9 cellular contexts compared by ENCODE assay signal in genomic region chr5:34587355-34588241, GRCh38.
DNase-seq lines count a peak whose midpoint lies in the region; ATAC-seq and TF ChIP-seq lines count a peak whose summit lies in the region.
"Had no signal": no experiment of that assay in that cellular context is flagged by ENCODE, and none has a peak within 500 bp of the region (broad histone marks: within the 10 kb centered on the region; RNA-seq: fewer than 3 reads in every experiment).

No MANE protein-coding gene starts in this region.

- no peak overlapping the region for H3K9ac ChIP-seq in mammary epithelial cell (ENCODE audit: insufficient read depth, low read length)

- H3K4me1 ChIP-seq in mammary epithelial cell (ENCODE audit: insufficient read depth, low read length) (peaks cover 35% of the 10 kb centered on the region), thyroid gland (no peaks in the 10 kb centered on the region)

- CTCF ChIA-PET in mammary epithelial cell (lab: Charles Lee; ENCODE audit: low non-redundant PET): no interaction called here

- H3K27ac ChIP-seq in mammary epithelial cell (ENCODE audit: insufficient read depth, low read depth, low read length) (peak overlapping the region; percentile 90), thyroid gland (no peak overlapping the region)

- TF ChIP-seq CTCF in mammary epithelial cell (conservative IDR thresholded peaks at IDR 0.05 in 1 of 2, IDR thresholded peaks at IDR 0.05 in 1 of 2; ENCODE audit: extremely low read depth in 1 of 2, insufficient read depth in 1 of 2, low read depth in 1 of 2, low read length in 2 of 2) (no peak), omental fat pad (IDR thresholded peaks at IDR 0.05) (no peak), thyroid gland (IDR thresholded peaks at IDR 0.05) (no peak)

- in situ Hi-C loops in mammary epithelial cell (cut with MboI; ENCODE audit: low sequenced_read_pairs in 2 of 2): no loop called here

- TF ChIP-seq POLR2A in thyroid gland (IDR thresholded peaks at IDR 0.05): no peak

- no peaks in the 10 kb centered on the region for H4K20me1 ChIP-seq in mammary epithelial cell (ENCODE audit: insufficient read depth, low read length)

- H3K9me3 ChIP-seq in mammary epithelial cell (replicated peaks; ENCODE audit: insufficient read depth, low read length) (no peaks in the 10 kb centered on the region), thyroid gland (no peaks in the 10 kb centered on the region)

- no peaks in the 10 kb centered on the region for H3K79me2 ChIP-seq in mammary epithelial cell (ENCODE audit: insufficient read depth, low read length)

- H2AFZ ChIP-seq in mammary epithelial cell (ENCODE audit: low read depth, low read length): peak overlapping the region; percentile 69

- H3K36me3 ChIP-seq in mammary epithelial cell (ENCODE audit: insufficient read depth, low read length) (no peaks in the 10 kb centered on the region), thyroid gland (no peaks in the 10 kb centered on the region)

- intact Hi-C loops in mammary epithelial cell (cut with micrococcal nuclease): loop anchor here (2.0 kb wide), 1 partner anchor 21 kb away; no protein-coding TSS in a partner anchor
- intact Hi-C loops in thyroid gland (cut with DNase I): no loop called here

- ATAC-seq in GM18867 (IDR thresholded peaks at IDR 0.05; ENCODE audit: unreplicated experiment) (peak; percentile 75), omental fat pad (ENCODE audit: low FRiP score) (peak; percentile 59)
- ATAC-seq: effector memory CD8-positive, alpha-beta T cell had no signal

- H3K27me3 ChIP-seq in mammary epithelial cell (ENCODE audit: insufficient read depth, low read length) (no peaks in the 10 kb centered on the region), thyroid gland (no peaks in the 10 kb centered on the region)

- DNase-seq in LoVo (ENCODE audit: low spot score) (peak; percentile 53), mammary epithelial cell (peak; percentile 58), omental fat pad (ENCODE audit: low spot score) (no peak), DMS 273 treated with DMSO at 0.1 percent for 48 hours (lab: John Stamatoyannopoulos, UW) (no peak), NCI-H128 (lab: John Stamatoyannopoulos, UW; ENCODE audit: unreplicated experiment) (no peak), NCI-H2107 (lab: John Stamatoyannopoulos, UW) (no peak), thyroid gland (no peak)
- DNase-seq: effector memory CD8-positive, alpha-beta T cell had no signal

- H3K4me2 ChIP-seq in mammary epithelial cell (ENCODE audit: insufficient read depth, low read depth, low read length): no peak overlapping the region

- TSS peak; percentile 50 for BruUV-seq in mammary epithelial cell (replicated peaks; lab: Mats Ljungman, UMichigan)

- dilution Hi-C loops in mammary epithelial cell (cut with HindIII; ENCODE audit: low sequenced_read_pairs): no loop called here

- WGBS in mammary epithelial cell (ENCODE audit: low coverage, missing lambda C conversion rate): 87% methylated on average over 6 of the region's 6 CpGs
- 62 to 64% methylated on average over 6 of the region's 6 CpGs for WGBS in thyroid gland, 2 donors

- H3K4me3 ChIP-seq in mammary epithelial cell (replicated peaks in 1 of 3; ENCODE audit: insufficient read depth in 1 of 3, low read depth in 2 of 3, low read length in 3 of 3) (no peak overlapping the region), thyroid gland (replicated peaks in 1 of 3) (no peak overlapping the region)

Comparison
In these comparisons a context has a peak if more than half of its experiments do, and no peak if none do; other contexts are left out.
1. DNase-seq: peak in LoVo (single experiment) and mammary epithelial cell (single experiment); none in omental fat pad (single experiment), DMS 273 treated with DMSO at 0.1 percent for 48 hours (single experiment), NCI-H128 (single experiment), NCI-H2107 (single experiment) and thyroid gland (0 of 2).